ENCODE assay signal across 8 cellular contexts in the genomic region with DNA sequence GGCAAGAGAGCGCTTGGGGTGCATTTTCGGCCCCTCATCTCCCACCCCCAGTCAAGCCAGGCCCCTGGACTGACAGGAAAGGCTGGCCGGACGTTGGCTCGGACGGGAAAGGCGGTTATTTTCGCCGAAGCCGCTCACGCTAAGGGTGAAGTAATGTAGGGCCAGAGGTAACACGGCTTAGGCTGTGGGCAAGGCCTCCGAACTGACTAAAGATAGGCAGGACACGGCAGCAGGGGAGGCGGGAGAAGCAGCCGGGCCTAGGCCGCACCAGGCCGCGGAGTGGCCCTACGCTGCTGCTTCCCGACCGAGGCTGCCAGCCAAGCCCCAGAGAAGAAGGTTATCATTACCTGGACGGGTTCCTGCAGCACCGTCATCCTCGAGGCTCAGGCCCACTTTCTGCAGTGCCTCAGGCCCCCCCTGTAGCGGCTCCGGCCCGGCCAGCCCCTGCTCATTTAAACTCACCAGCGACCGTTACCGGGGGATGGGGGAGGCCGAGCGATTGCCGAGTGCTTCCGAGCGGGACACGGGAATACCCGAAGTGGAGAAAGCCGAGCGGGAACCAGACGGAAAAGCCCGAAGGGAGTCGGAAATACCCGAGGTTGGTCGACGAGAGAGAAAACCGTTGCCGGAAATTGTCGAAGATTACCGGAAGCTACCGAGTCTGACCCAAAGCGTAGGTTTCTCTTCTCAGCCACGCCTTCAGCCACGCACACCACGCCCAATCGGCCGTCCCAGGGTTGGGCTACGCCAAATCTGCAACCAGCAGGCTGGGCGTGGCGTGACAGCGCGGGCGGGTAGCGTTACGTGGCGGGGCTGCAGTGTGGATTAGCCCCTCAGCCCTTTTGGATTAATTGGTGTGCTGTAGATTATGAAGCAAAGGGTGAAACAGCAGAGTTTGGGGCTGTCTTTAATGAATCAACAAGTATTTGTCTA. TPM values are rescaled to one million over a fixed set of nuclear protein-coding genes. Genes with fewer than 3 reads are reported as not detected.
DNase-seq lines count a peak whose midpoint lies in the region; ATAC-seq and TF ChIP-seq lines count a peak whose summit lies in the region.

TSS of gene CDC27 (minus strand) at position 497 of the 933 bp plus-strand sequence. CDS start at position 374, 123 bp downstream.

- peaks cover 14% of the 10 kb centered on the region for H3K36me3 Mint-ChIP-seq in activated CD4-positive, alpha-beta T cell treated with anti-CD3 and anti-CD28 coated beads, Interleukin-2, amount 10 ng/mL, durations not matched to agents 24 days and 14 days (ENCODE audit: low read depth)

- POLR2A ChIA-PET in BJ (lab: Charles Lee) = interaction anchor here (0.6 kb wide), 1 partner anchor 70 kb away, joined by 4 read pairs; no protein-coding TSS in a partner anchor

- TF ChIP-seq CTCF in BJ (IDR thresholded peaks at IDR 0.05; ENCODE audit: insufficient read depth, low read depth, low read length) (no peak), colonic mucosa (IDR thresholded peaks at IDR 0.05) (no peak)

- peak within 1 kb of the TSS; percentile 80 to 99 for H3K9ac ChIP-seq in colonic mucosa (ENCODE audit: low read depth in 2 of 2, low read length in 2 of 2)

- peaks cover 30% of the 10 kb centered on the region for H3K4me1 Mint-ChIP-seq in activated CD4-positive, alpha-beta T cell treated with anti-CD3 and anti-CD28 coated beads, Interleukin-2, amount 10 ng/mL, durations not matched to agents 24 days and 14 days

- H3K4me3 ChIP-seq in BJ (ENCODE audit: low read depth, low read length) (peak within 1 kb of the TSS; percentile 92), colonic mucosa (peak within 1 kb of the TSS; percentile 60)

- intact Hi-C loops in activated CD4-positive, alpha-beta T cell treated with anti-CD3 and anti-CD28 coated beads, Interleukin-2, amount 10 ng/mL, durations not matched to agents 24 days and 14 days (cut with micrococcal nuclease) = loop anchor here (1.0 kb wide), 1 partner anchor 15 kb away; no protein-coding TSS in a partner anchor
- intact Hi-C loops in colonic mucosa (cut with DNase I) = no loop called here

- DNase-seq in BJ (ENCODE audit: low read depth) (peak; percentile 83), NCI-H526 treated with DMSO at 0.1 percent for 48 hours (lab: John Stamatoyannopoulos, UW) (peak; percentile 98), colonic mucosa (peak; percentile 100), kidney tubule cell (ENCODE audit: low spot score) (peak; percentile 98)
- DNase-seq in activated CD4-positive, alpha-beta T cell treated with anti-CD3 and anti-CD28 coated beads, Interleukin-2, amount 10 ng/mL, durations not matched to agents 24 days and 14 days = peak; percentile 100
- DNase-seq in stimulated activated CD4-positive, alpha-beta T cell treated with anti-CD3 and anti-CD28 coated beads, Interleukin-1b, Interleukin-23, amount 100 ng/mL, for 24 hours (ENCODE audit: low read depth in 4 of 4, low spot score in 1 of 4) = peak; percentile 99 to 100 (median 100)

- H3K4me3 Mint-ChIP-seq in activated CD4-positive, alpha-beta T cell treated with anti-CD3 and anti-CD28 coated beads, Interleukin-2, amount 10 ng/mL, durations not matched to agents 24 days and 14 days = peak within 1 kb of the TSS; percentile 97

- H3K9me3 Mint-ChIP-seq in activated CD4-positive, alpha-beta T cell treated with anti-CD3 and anti-CD28 coated beads, Interleukin-2, amount 10 ng/mL, durations not matched to agents 24 days and 14 days = no peaks in the 10 kb centered on the region

- no peaks in the 10 kb centered on the region for H3K9me3 ChIP-seq in colonic mucosa

- CTCF ChIA-PET in BJ (lab: Yijun Ruan, JAX) = interaction anchor here (0.7 to 1.4 kb wide), 3 partner anchors 15 to 126 kb away, joined by 3 to 4 read pairs (median 4); no protein-coding TSS in a partner anchor

- peak within 1 kb of the TSS; percentile 91 for H3K27ac ChIP-seq in colonic mucosa

- peak within 1 kb of the TSS; percentile 97 for H3K27ac Mint-ChIP-seq in activated CD4-positive, alpha-beta T cell treated with anti-CD3 and anti-CD28 coated beads, Interleukin-2, amount 10 ng/mL, durations not matched to agents 24 days and 14 days

- H3K36me3 ChIP-seq in BJ (ENCODE audit: control insufficient read depth, insufficient read depth, low read length) (no peaks in the 10 kb centered on the region), colonic mucosa (no peaks in the 10 kb centered on the region)

- H3K4me1 ChIP-seq in colonic mucosa = peaks cover 10% of the 10 kb centered on the region

- ATAC-seq in GM19324 (IDR thresholded peaks at IDR 0.05; ENCODE audit: low FRiP score, unreplicated experiment) (peak; percentile 97), HG03469 (IDR thresholded peaks at IDR 0.05; ENCODE audit: unreplicated experiment) (peak; percentile 74)

- H3K27me3 ChIP-seq in BJ (ENCODE audit: control insufficient read depth, insufficient read depth, low read length) = no peaks in the 10 kb centered on the region
- no peaks in the 10 kb centered on the region for H3K27me3 ChIP-seq in colonic mucosa

- no peaks in the 10 kb centered on the region for H3K27me3 Mint-ChIP-seq in activated CD4-positive, alpha-beta T cell treated with anti-CD3 and anti-CD28 coated beads, Interleukin-2, amount 10 ng/mL, durations not matched to agents 24 days and 14 days

RNA-seq across cellular contexts. Expression of gene CDC27, which starts in this region (rescaled TPM):
- polyA plus RNA-seq in BJ (2011; rRNA removed) = 65.3 and 112 TPM in 2 replicates
- 80.8 and 91.1 TPM in 2 replicates for polyA minus RNA-seq in BJ (2011; rRNA and poly(A)+ RNA removed)
- 95.4 and 101 TPM in 2 replicates for total RNA-seq in activated CD4-positive, alpha-beta T cell treated with anti-CD3 and anti-CD28 coated beads, Interleukin-2, amount 10 ng/mL, durations not matched to agents 24 days and 14 days
- 10 to 100 TPM; 60.4 to 65.5 TPM for total RNA-seq in colonic mucosa

Comparison
In these comparisons a context has a peak if more than half of its experiments do, and no peak if none do; other contexts are left out.
1. Peak in every context shown above with its lines: DNase-seq, ATAC-seq, H3K4me3 ChIP-seq and H3K27ac ChIP-seq.